17 cellular contexts compared by ENCODE assay signal in the genomic region with DNA sequence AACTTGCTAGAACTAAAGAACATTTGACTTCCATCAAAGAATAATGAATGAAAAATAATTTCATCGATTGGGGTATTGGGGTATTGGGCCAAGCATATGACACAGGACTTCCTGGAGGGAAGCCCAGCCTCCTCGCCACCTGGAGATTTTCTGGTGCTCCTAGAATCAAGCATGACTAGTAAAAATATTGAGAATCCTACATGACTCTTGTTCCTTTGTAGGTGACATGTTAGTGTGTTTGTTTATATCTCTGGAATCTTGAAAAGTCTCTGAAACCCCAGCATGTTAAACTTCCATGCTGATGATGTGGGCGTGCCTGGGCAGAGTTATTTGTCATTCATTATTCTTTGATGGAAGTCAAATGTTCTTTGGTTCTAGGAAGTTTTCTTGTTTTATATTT.
DNase-seq lines count a peak whose midpoint lies in the region; ATAC-seq and TF ChIP-seq lines count a peak whose summit lies in the region.
"Had no signal": no experiment of that assay in that cellular context is flagged by ENCODE, and none has a peak within 500 bp of the region (broad histone marks: within the 10 kb centered on the region; RNA-seq: fewer than 3 reads in every experiment).

No MANE protein-coding gene starts in this region.

- H3K4me3 ChIP-seq in OCI-LY3 (ENCODE audit: low read length) = no peak overlapping the region
- no peak overlapping the region for H3K4me3 ChIP-seq in esophagus muscularis mucosa
- H3K4me3 ChIP-seq in upper lobe of right lung = no peak overlapping the region

- H3K4me1 ChIP-seq in OCI-LY3 (ENCODE audit: low read length) = peaks cover 20% of the 10 kb centered on the region
- peaks cover 6 to 7% (median 6%) of the 10 kb centered on the region in 4 donors for H3K4me1 ChIP-seq in esophagus muscularis mucosa
- H3K4me1 ChIP-seq in upper lobe of right lung = peaks cover 4% of the 10 kb centered on the region

- TF ChIP-seq CTCF in OCI-LY3 (IDR thresholded peaks at IDR 0.05; ENCODE audit: low read depth, low read length) (no peak), esophagus muscularis mucosa (IDR thresholded peaks at IDR 0.05) (no peak), upper lobe of right lung (IDR thresholded peaks at IDR 0.05) (no peak)

- no peak for TF ChIP-seq EP300 in esophagus muscularis mucosa (IDR thresholded peaks at IDR 0.05)

- peak; percentile 20 for DNase-seq in activated CD8-positive, alpha-beta memory T cell treated with anti-CD3 and anti-CD28 coated beads, Interleukin-2, amount 50 U/mL, for 48 hours
- no peak for DNase-seq in activated CD8-positive, alpha-beta memory T cell treated with anti-CD3 and anti-CD28 coated beads for 24 hours
- DNase-seq in esophagus muscularis mucosa (ENCODE audit: extremely low spot score) = peak; percentile 57
- DNase-seq in NCI-H446 (lab: John Stamatoyannopoulos, UW) = no peak
- DNase-seq in upper lobe of right lung = no peak
- DNase-seq: 8988T; CD8-positive, alpha-beta T cell; COR-L47; DMS153; DMS79 treated with DMSO at 0.1 percent for 48 hours; EL; GOT3; H9 had no signal

- H3K27me3 ChIP-seq in OCI-LY3 (ENCODE audit: low read depth, low read length) (peaks cover 17% of the 10 kb centered on the region), esophagus muscularis mucosa (peaks cover 0 to 36% (median 0%) of the 10 kb centered on the region in 4 donors), upper lobe of right lung (no peaks in the 10 kb centered on the region)

- no peaks in the 10 kb centered on the region for H4K20me1 ChIP-seq in OCI-LY3 (ENCODE audit: insufficient read depth, low read length)

- H3K36me3 ChIP-seq in OCI-LY3 (replicated peaks; ENCODE audit: low read depth, low read length) (no peaks in the 10 kb centered on the region), esophagus muscularis mucosa (no peaks in the 10 kb centered on the region), upper lobe of right lung (no peaks in the 10 kb centered on the region)

- intact Hi-C loops in esophagus muscularis mucosa (cut with DNase I) (loop anchor here (10.0 kb wide), 1 partner anchor 57 kb away; no protein-coding TSS in a partner anchor), upper lobe of right lung (cut with DNase I) (no loop called here)

- ATAC-seq in upper lobe of right lung (no peak), GM19351 (IDR thresholded peaks at IDR 0.05; ENCODE audit: unreplicated experiment) (no peak)
- ATAC-seq: CD8-positive, alpha-beta T cell; HepG2 had no signal

- WGBS in esophagus muscularis mucosa = 82% methylated on average over 3 of the region's 3 CpGs

- H3K27ac ChIP-seq in OCI-LY3 (ENCODE audit: low read length) = no peak overlapping the region
- no peak overlapping the region for H3K27ac ChIP-seq in esophagus muscularis mucosa (replicated peaks in 1 of 4)
- no peak overlapping the region for H3K27ac ChIP-seq in upper lobe of right lung
- H3K27ac ChIP-seq: C4-2B had no signal

- TF ChIP-seq POLR2A in esophagus muscularis mucosa (IDR thresholded peaks at IDR 0.05; ENCODE audit: low read depth) = no peak

- peak overlapping the region; percentile 21 for H3K4me2 ChIP-seq in OCI-LY3 (ENCODE audit: low read length)

- H2AFZ ChIP-seq in OCI-LY3 (ENCODE audit: low read depth, low read length) = no peak overlapping the region

- H3K79me2 ChIP-seq in OCI-LY3 (ENCODE audit: low read length) = no peaks in the 10 kb centered on the region

- H3K9me3 ChIP-seq in OCI-LY3 (ENCODE audit: insufficient read depth, low read length) (no peaks in the 10 kb centered on the region), esophagus muscularis mucosa (no peaks in the 10 kb centered on the region), upper lobe of right lung (no peaks in the 10 kb centered on the region)

- H3K9ac ChIP-seq in OCI-LY3 (ENCODE audit: low read length) = no peak overlapping the region

Comparison
In these comparisons a context has a peak if more than half of its experiments do, and no peak if none do; other contexts are left out.
1. DNase-seq: peak in activated CD8-positive, alpha-beta memory T cell treated with anti-CD3 and anti-CD28 coated beads, Interleukin-2, amount 50 U/mL, for 48 hours (single experiment) and esophagus muscularis mucosa (single experiment); none in activated CD8-positive, alpha-beta memory T cell treated with anti-CD3 and anti-CD28 coated beads for 24 hours (single experiment), NCI-H446 (0 of 2) and upper lobe of right lung (single experiment).